ENCODE assay signal across 15 cellular contexts in the genomic region with DNA sequence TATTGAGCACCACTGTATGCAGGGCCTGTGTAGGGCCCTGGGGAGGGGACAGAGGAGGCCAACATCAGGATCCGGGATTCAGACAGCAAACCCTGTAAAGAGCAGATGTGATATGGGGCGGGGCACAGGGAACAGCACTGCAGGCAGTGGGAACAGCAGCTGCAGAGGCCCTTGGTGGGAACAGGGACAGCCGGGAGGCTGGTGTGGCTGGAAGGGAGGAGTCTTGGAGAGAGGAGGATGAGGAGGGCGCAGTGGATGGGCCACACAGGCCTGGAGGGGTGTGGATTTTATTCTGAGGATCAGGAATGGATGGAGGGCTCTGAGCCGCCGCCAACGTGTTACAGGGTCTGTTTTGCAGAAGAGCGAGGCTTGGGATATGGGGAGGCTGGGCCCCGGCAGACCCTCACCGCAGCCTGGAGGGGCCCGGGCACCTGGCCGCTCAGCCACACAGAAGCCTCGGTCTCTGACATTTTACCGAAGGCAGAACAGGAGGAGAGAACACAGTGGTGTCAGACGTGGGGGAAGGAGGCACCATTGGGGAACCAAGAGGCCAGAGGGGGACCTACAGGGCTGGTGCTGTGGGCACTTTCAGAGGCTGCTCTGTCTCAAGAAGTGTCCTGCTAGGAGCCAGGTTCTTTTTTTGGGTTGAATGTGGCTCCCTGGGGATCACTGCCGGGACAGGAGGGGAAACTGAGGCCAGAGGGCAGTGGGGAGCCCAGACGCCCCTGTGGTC. TPM values are rescaled to one million over a fixed set of nuclear protein-coding genes. Genes with fewer than 3 reads are reported as not detected.
"Had no signal": no experiment of that assay in that cellular context is flagged by ENCODE, and none has a peak within 500 bp of the region (broad histone marks: within the 10 kb centered on the region; RNA-seq: fewer than 3 reads in every experiment).

No MANE protein-coding gene starts in this region.

- H3K4me3 Mint-ChIP-seq: activated CD8-positive, alpha-beta memory T cell treated with anti-CD3 and anti-CD28 coated beads, Interleukin-2, amount 10 ng/mL, durations not matched to agents 7 days and 5 days; activated T-cell treated with anti-CD3 and anti-CD28 coated beads, Interleukin-2, amount 50 U/mL, for 24 hours; immature natural killer cell; nephron; T-helper 2 cell treated with Interferon-gamma antibody and Interleukin-4, amounts not matched to agents 5 μg/mL and 100 μg/mL, for 36 hours had no signal

- H3K27ac Mint-ChIP-seq: activated CD8-positive, alpha-beta memory T cell treated with anti-CD3 and anti-CD28 coated beads, Interleukin-2, amount 10 ng/mL, durations not matched to agents 7 days and 5 days; activated naive CD4-positive, alpha-beta T cell treated with anti-CD3 and anti-CD28 coated beads, Interleukin-2, amount 50 U/mL, for 72 hours; activated T-cell treated with anti-CD3 and anti-CD28 coated beads, Interleukin-2, amount 50 U/mL, for 24 hours; immature natural killer cell; nephron; T-helper 2 cell treated with Interferon-gamma antibody and Interleukin-4, amounts not matched to agents 5 μg/mL and 100 μg/mL, for 36 hours had no signal

- H3K4me3 ChIP-seq: lower lobe of right lung, stomach, thoracic aorta had no signal

- ATAC-seq: activated CD8-positive, alpha-beta memory T cell treated with anti-CD3 and anti-CD28 coated beads, Interleukin-2, amount 10 ng/mL, durations not matched to agents 7 days and 5 days; activated naive CD4-positive, alpha-beta T cell treated with anti-CD3 and anti-CD28 coated beads, Interleukin-2, amount 50 U/mL, for 72 hours; esophagus mucosa; lower lobe of right lung had no signal

- H3K4me1 Mint-ChIP-seq: activated CD8-positive, alpha-beta memory T cell treated with anti-CD3 and anti-CD28 coated beads, Interleukin-2, amount 10 ng/mL, durations not matched to agents 7 days and 5 days; nephron had no signal

- H3K27ac ChIP-seq: brain microvascular endothelial cell, lower lobe of right lung, stomach, thoracic aorta had no signal

- DNase-seq: activated CD8-positive, alpha-beta memory T cell treated with anti-CD3 and anti-CD28 coated beads, Interleukin-2, amount 10 ng/mL, durations not matched to agents 7 days and 5 days; activated effector memory CD4-positive, alpha-beta T cell treated with Interleukin-2 at 50 U/mL for 16 hours; activated T-cell treated with anti-CD3 and anti-CD28 coated beads, Interleukin-2, amount 50 U/mL, for 24 hours; amniotic stem cell; brain microvascular endothelial cell; cerebellar nuclear complex; immature natural killer cell; lower lobe of right lung; stimulated activated CD4-positive, alpha-beta T cell treated with anti-CD3 and anti-CD28 coated beads, Interleukin-4, amount 100 ng/mL, for 24 hours; stomach had no signal

- H3K9me3 Mint-ChIP-seq: activated naive CD4-positive, alpha-beta T cell treated with anti-CD3 and anti-CD28 coated beads, Interleukin-2, amount 50 U/mL, for 72 hours; activated T-cell treated with anti-CD3 and anti-CD28 coated beads, Interleukin-2, amount 50 U/mL, for 24 hours; immature natural killer cell; nephron; T-helper 2 cell treated with Interferon-gamma antibody and Interleukin-4, amounts not matched to agents 5 μg/mL and 100 μg/mL, for 36 hours had no signal

- H3K36me3 ChIP-seq: brain microvascular endothelial cell, lower lobe of right lung, stomach, thoracic aorta had no signal

- H3K36me3 Mint-ChIP-seq: activated CD8-positive, alpha-beta memory T cell treated with anti-CD3 and anti-CD28 coated beads, Interleukin-2, amount 10 ng/mL, durations not matched to agents 7 days and 5 days; activated naive CD4-positive, alpha-beta T cell treated with anti-CD3 and anti-CD28 coated beads, Interleukin-2, amount 50 U/mL, for 72 hours; immature natural killer cell had no signal

- H3K9me3 ChIP-seq: lower lobe of right lung, stomach, thoracic aorta had no signal

RNA-seq across cellular contexts. Expression of gene EFNA2, which starts 6.9 kb away (rescaled TPM):
- total RNA-seq: activated CD8-positive, alpha-beta memory T cell treated with anti-CD3 and anti-CD28 coated beads, Interleukin-2, amount 10 ng/mL, durations not matched to agents 7 days and 5 days; lower lobe of right lung; thoracic aorta had no signal
- polyA plus RNA-seq: immature natural killer cell had no signal
